Comparison of ENCODE assay signal across 20 cellular contexts in genomic region chr15:56988219-56988618, GRCh38.
"Had no signal": no experiment of that assay in that cellular context is flagged by ENCODE, and none has a peak within 500 bp of the region (broad histone marks: within the 10 kb centered on the region; RNA-seq: fewer than 3 reads in every experiment).

No MANE protein-coding gene starts in this region.

- H3K4me3 ChIP-seq: testis, upper lobe of left lung had no signal

- H3K36me3 ChIP-seq: upper lobe of left lung had no signal

- H3K27ac ChIP-seq: testis, upper lobe of left lung had no signal

- H3K27me3 ChIP-seq: testis, upper lobe of left lung had no signal

- DNase-seq: activated B cell treated with CpG ODN at 0.5 μM for 24 hours; activated CD4-positive, alpha-beta T cell treated with anti-CD3 and anti-CD28 coated beads, Interleukin-2, amount 50 U/mL, for 48 hours; activated naive CD4-positive, alpha-beta T cell; activated naive CD8-positive, alpha-beta T cell treated with anti-CD3 and anti-CD28 coated beads, Interleukin-2, amount 10 ng/mL, durations not matched to agents 7 days and 5 days; activated T-cell treated with anti-CD3 and anti-CD28 coated beads, Interleukin-2, amount 50 U/mL, for 48 hours; cerebellar nuclear complex; effector memory CD4-positive, alpha-beta T cell; foreskin melanocyte; immature natural killer cell; mesendoderm; nucleus accumbens; posterior cingulate gyrus; stimulated activated CD4-positive, alpha-beta T cell treated with anti-CD3 and anti-CD28 coated beads, Interleukin-15, amount 100 ng/mL, for 24 hours; stimulated activated CD4-positive, alpha-beta T cell treated with anti-CD3 and anti-CD28 coated beads, Interleukin-4, amount 100 ng/mL, for 1 hour; testis; upper lobe of left lung had no signal

- H3K27ac Mint-ChIP-seq: activated B cell treated with CpG ODN at 0.5 μM for 24 hours; activated naive CD8-positive, alpha-beta T cell treated with anti-CD3 and anti-CD28 coated beads, Interleukin-2, amount 10 ng/mL, durations not matched to agents 7 days and 5 days; immature natural killer cell; nephron; stimulated activated naive CD8-positive, alpha-beta T cell treated with anti-CD3 and anti-CD28 coated beads, Interleukin-15, Interleukin-2, amounts not matched to agents 100 ng/mL and 50 ng/mL, for 24 hours; T-helper 2 cell treated with Interferon-gamma antibody and Interleukin-4, amounts not matched to agents 5 μg/mL and 100 μg/mL, for 36 hours had no signal

- H3K9me3 ChIP-seq: testis, upper lobe of left lung had no signal

- H3K27me3 Mint-ChIP-seq: activated B cell treated with CpG ODN at 0.5 μM for 24 hours; activated naive CD8-positive, alpha-beta T cell treated with anti-CD3 and anti-CD28 coated beads, Interleukin-2, amount 10 ng/mL, durations not matched to agents 7 days and 5 days; brain; stimulated activated naive CD8-positive, alpha-beta T cell treated with anti-CD3 and anti-CD28 coated beads, Interleukin-15, Interleukin-2, amounts not matched to agents 100 ng/mL and 50 ng/mL, for 24 hours had no signal

- H3K4me3 Mint-ChIP-seq: activated B cell treated with CpG ODN at 0.5 μM for 24 hours; activated naive CD8-positive, alpha-beta T cell treated with anti-CD3 and anti-CD28 coated beads, Interleukin-2, amount 10 ng/mL, durations not matched to agents 7 days and 5 days; immature natural killer cell; nephron; stimulated activated naive CD8-positive, alpha-beta T cell treated with anti-CD3 and anti-CD28 coated beads, Interleukin-15, Interleukin-2, amounts not matched to agents 100 ng/mL and 50 ng/mL, for 24 hours; T-helper 2 cell treated with Interferon-gamma antibody and Interleukin-4, amounts not matched to agents 5 μg/mL and 100 μg/mL, for 36 hours had no signal

- H3K9me3 Mint-ChIP-seq: activated B cell treated with CpG ODN at 0.5 μM for 24 hours; activated naive CD8-positive, alpha-beta T cell treated with anti-CD3 and anti-CD28 coated beads, Interleukin-2, amount 10 ng/mL, durations not matched to agents 7 days and 5 days; immature natural killer cell; nephron; stimulated activated naive CD8-positive, alpha-beta T cell treated with anti-CD3 and anti-CD28 coated beads, Interleukin-15, Interleukin-2, amounts not matched to agents 100 ng/mL and 50 ng/mL, for 24 hours; T-helper 2 cell treated with Interferon-gamma antibody and Interleukin-4, amounts not matched to agents 5 μg/mL and 100 μg/mL, for 36 hours had no signal
